1 cellular context compared by ENCODE assay signal in genomic region chr5:180336234-180337020, GRCh38.
TF ChIP-seq lines count a peak whose summit lies in the region.

No MANE protein-coding gene starts in this region.

TF ChIP-seq in GM23338, 12 proteins besides CTCF, POLR2A, EP300 and RAD21 (continued from another document):
- no peak for TF ChIP-seq ZNF462 (CRISPR knock-in tag; IDR thresholded peaks at IDR 0.05)
- no peak for TF ChIP-seq ZNF114 (CRISPR knock-in tag; IDR thresholded peaks at IDR 0.05)
- no peak for TF ChIP-seq REST (IDR thresholded peaks at IDR 0.05; ENCODE audit: unreplicated experiment)
- TF ChIP-seq POLR2AphosphoS5 (IDR thresholded peaks at IDR 0.05; ENCODE audit: low read depth): no peak
- TF ChIP-seq EZH2 (IDR thresholded peaks at IDR 0.05; ENCODE audit: low read depth, unreplicated experiment): no peak
- TF ChIP-seq NANOG (IDR thresholded peaks at IDR 0.05; ENCODE audit: borderline replicate concordance): no peak
- TF ChIP-seq EZH2phosphoT487 (IDR thresholded peaks at IDR 0.05; ENCODE audit: unreplicated experiment): no peak
- no peak for TF ChIP-seq ZNF331 (CRISPR knock-in tag; IDR thresholded peaks at IDR 0.05; ENCODE audit: low read depth)
- TF ChIP-seq JUNB (IDR thresholded peaks at IDR 0.05; ENCODE audit: unreplicated experiment): no peak
TF ChIP-seq in GM23338: peak in this region for 0.
